Comparison of ENCODE assay signal across 31 cellular contexts in the genomic region with DNA sequence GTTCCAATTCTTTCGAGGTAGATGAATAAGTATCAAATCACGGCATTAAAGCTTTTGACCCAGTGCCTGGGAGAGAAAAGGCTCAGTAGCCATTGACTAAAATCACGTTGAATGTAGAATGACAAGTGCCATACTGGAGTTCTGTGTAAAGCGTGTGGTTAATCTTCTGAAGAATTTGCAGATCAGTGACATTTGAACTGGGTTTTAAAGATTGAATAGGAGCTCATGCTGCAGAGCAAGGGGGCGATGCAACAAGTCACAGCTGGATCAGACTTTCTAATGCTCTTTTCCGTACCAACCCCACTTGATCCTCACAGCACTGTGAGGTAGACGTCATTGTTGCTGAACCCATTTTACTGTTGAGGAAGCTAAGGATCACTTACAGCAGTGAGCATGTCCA.
"Had no signal": no experiment of that assay in that cellular context is flagged by ENCODE, and none has a peak within 500 bp of the region (broad histone marks: within the 10 kb centered on the region; RNA-seq: fewer than 3 reads in every experiment).

No MANE protein-coding gene starts in this region.

- H3K4me1 ChIP-seq: breast epithelium, Peyer's patch, SJSA1 had no signal

- H3K4me3 Mint-ChIP-seq: activated CD4-positive, alpha-beta T cell treated with anti-CD3 and anti-CD28 coated beads, Interleukin-2, amount 10 ng/mL, durations not matched to agents 7 days and 5 days; activated CD8-positive, alpha-beta T cell treated with anti-CD3 and anti-CD28 coated beads, Interleukin-2, amount 10 ng/mL, durations not matched to agents 7 days and 5 days; activated naive CD4-positive, alpha-beta T cell treated with anti-CD3 and anti-CD28 coated beads, Interleukin-2, amount 50 U/mL, for 24 hours; activated naive CD8-positive, alpha-beta T cell treated with anti-CD3 and anti-CD28 coated beads, Interleukin-2, amount 10 ng/mL, durations not matched to agents 7 days and 5 days; activated T-cell treated with anti-CD3 and anti-CD28 coated beads, Interleukin-2, amount 50 U/mL, for 24 hours had no signal

- H3K9me3 ChIP-seq: body of pancreas, breast epithelium, Peyer's patch, SJSA1 had no signal

- H3K36me3 ChIP-seq: breast epithelium, Peyer's patch, SJSA1, WERI-Rb-1 had no signal

- H3K36me3 Mint-ChIP-seq: activated naive CD4-positive, alpha-beta T cell treated with anti-CD3 and anti-CD28 coated beads, Interleukin-2, amount 50 U/mL, for 24 hours; activated naive CD8-positive, alpha-beta T cell treated with anti-CD3 and anti-CD28 coated beads, Interleukin-2, amount 10 ng/mL, durations not matched to agents 7 days and 5 days had no signal

- ATAC-seq: activated CD8-positive, alpha-beta T cell treated with anti-CD3 and anti-CD28 coated beads, Interleukin-2, amount 10 ng/mL, durations not matched to agents 7 days and 5 days; body of pancreas; K562; PC-3 had no signal

- H3K4me1 Mint-ChIP-seq: activated CD4-positive, alpha-beta T cell treated with anti-CD3 and anti-CD28 coated beads, Interleukin-2, amount 10 ng/mL, durations not matched to agents 7 days and 5 days; activated naive CD4-positive, alpha-beta T cell treated with anti-CD3 and anti-CD28 coated beads, Interleukin-2, amount 50 U/mL, for 24 hours; activated naive CD8-positive, alpha-beta T cell treated with anti-CD3 and anti-CD28 coated beads, Interleukin-2, amount 10 ng/mL, durations not matched to agents 7 days and 5 days had no signal

- H3K27ac Mint-ChIP-seq: activated CD4-positive, alpha-beta T cell treated with anti-CD3 and anti-CD28 coated beads, Interleukin-2, amount 10 ng/mL, durations not matched to agents 7 days and 5 days; activated CD8-positive, alpha-beta T cell treated with anti-CD3 and anti-CD28 coated beads, Interleukin-2, amount 10 ng/mL, durations not matched to agents 7 days and 5 days; activated naive CD4-positive, alpha-beta T cell treated with anti-CD3 and anti-CD28 coated beads, Interleukin-2, amount 50 U/mL, for 24 hours; activated naive CD8-positive, alpha-beta T cell treated with anti-CD3 and anti-CD28 coated beads, Interleukin-2, amount 10 ng/mL, durations not matched to agents 7 days and 5 days; activated T-cell treated with anti-CD3 and anti-CD28 coated beads, Interleukin-2, amount 50 U/mL, for 24 hours; activated T-helper 2 cell treated with anti-CD3 and anti-CD28 coated beads, Interferon-gamma antibody, Interleukin-2, Interleukin-4, amounts not matched to agents 10 μg/mL and 5 μg/mL and 100 μg/mL, durations not matched to agents 14 hours and 24 hours and 36 hours had no signal

- H3K27ac ChIP-seq: body of pancreas, breast epithelium, Peyer's patch, SJSA1, WERI-Rb-1 had no signal

- H3K4me3 ChIP-seq: body of pancreas, breast epithelium, K562, Peyer's patch, SJSA1 had no signal

- H3K9me3 Mint-ChIP-seq: activated CD4-positive, alpha-beta T cell treated with anti-CD3 and anti-CD28 coated beads, Interleukin-2, amount 10 ng/mL, durations not matched to agents 7 days and 5 days; activated naive CD4-positive, alpha-beta T cell treated with anti-CD3 and anti-CD28 coated beads, Interleukin-2, amount 50 U/mL, for 24 hours; activated naive CD8-positive, alpha-beta T cell treated with anti-CD3 and anti-CD28 coated beads, Interleukin-2, amount 10 ng/mL, durations not matched to agents 7 days and 5 days; activated T-cell treated with anti-CD3 and anti-CD28 coated beads, Interleukin-2, amount 50 U/mL, for 24 hours; activated T-helper 2 cell treated with anti-CD3 and anti-CD28 coated beads, Interferon-gamma antibody, Interleukin-2, Interleukin-4, amounts not matched to agents 10 μg/mL and 5 μg/mL and 100 μg/mL, durations not matched to agents 14 hours and 24 hours and 36 hours had no signal

- DNase-seq: activated CD4-positive, alpha-beta T cell treated with anti-CD3 and anti-CD28 coated beads, Interleukin-2, amount 10 ng/mL, durations not matched to agents 7 days and 5 days; activated CD4-positive, alpha-beta T cell treated with anti-CD3 and anti-CD28 coated beads, Interleukin-2, amount 50 U/mL, for 48 hours; activated CD8-positive, alpha-beta T cell treated with anti-CD3 and anti-CD28 coated beads, Interleukin-2, amount 10 ng/mL, durations not matched to agents 7 days and 5 days; activated gamma-delta T cell; activated naive CD4-positive, alpha-beta T cell treated with Interleukin-2 at 50 U/mL for 16 hours; activated naive CD8-positive, alpha-beta T cell treated with anti-CD3 and anti-CD28 coated beads, Interleukin-2, amount 10 ng/mL, durations not matched to agents 7 days and 5 days; activated T-cell treated with anti-CD3 and anti-CD28 coated beads, Interleukin-2, amount 50 U/mL, for 24 hours; body of pancreas; NCI-H1105; NCI-H1436; NCI-H1694; NCI-H1930; NCI-H2081 treated with DMSO at 0.1 percent for 48 hours; NCI-H226; NCI-H446 treated with DMSO at 0.1 percent for 48 hours; NCI-H524 treated with DMSO at 0.1 percent for 48 hours; NK-92 treated with Interleukin-12 subunit alpha and Interleukin-12 subunit beta, amount 100 ng/mL, for 24 hours; PC-3; Peyer's patch; RPMI8226; SHP77 treated with DMSO at 0.1 percent for 48 hours; SW 1271; T-helper 1 cell; T-helper 2 cell; T-helper 9 cell; WERI-Rb-1 had no signal

- H3K27me3 ChIP-seq: body of pancreas, breast epithelium, Peyer's patch, SJSA1 had no signal
